8 cellular contexts compared by ENCODE assay signal in genomic region chr10:75402486-75403143, GRCh38. TPM values are rescaled to one million over a fixed set of nuclear protein-coding genes. Genes with fewer than 3 reads are reported as not detected.
DNase-seq lines count a peak whose midpoint lies in the region; ATAC-seq and TF ChIP-seq lines count a peak whose summit lies in the region.

No MANE protein-coding gene starts in this region.

- no peaks in the 10 kb centered on the region for H3K9me3 Mint-ChIP-seq in activated CD8-positive, alpha-beta T cell treated with anti-CD3 and anti-CD28 coated beads, Interleukin-2, amount 10 ng/mL, durations not matched to agents 7 days and 5 days (ENCODE audit: insufficient read depth)

- intact Hi-C loops in heart right ventricle (cut with DNase I), result loop anchor here in 7 of 10 donors (2.0 to 10.0 kb wide), 23 partner anchors 140 to 1602 kb away; no protein-coding TSS in a partner anchor

- H3K27me3 Mint-ChIP-seq in activated CD8-positive, alpha-beta T cell treated with anti-CD3 and anti-CD28 coated beads, Interleukin-2, amount 10 ng/mL, durations not matched to agents 7 days and 5 days (ENCODE audit: low read depth), result peaks cover 69% of the 10 kb centered on the region

- 1% methylated on average over 39 to 42 of the region's 42 CpGs for WGBS in heart right ventricle, 2 donors

- no peak overlapping the region for H3K27ac Mint-ChIP-seq in activated CD8-positive, alpha-beta T cell treated with anti-CD3 and anti-CD28 coated beads, Interleukin-2, amount 10 ng/mL, durations not matched to agents 7 days and 5 days

- peak overlapping the region; percentile 85 to 99 (median 94) for H3K27ac ChIP-seq in heart right ventricle

- H3K36me3 ChIP-seq in MG63 (peaks cover 18% of the 10 kb centered on the region), heart right ventricle (peaks cover 0 to 17% (median 7%) of the 10 kb centered on the region in 9 donors)

- no peak for ATAC-seq in activated CD8-positive, alpha-beta T cell treated with anti-CD3 and anti-CD28 coated beads, Interleukin-2, amount 10 ng/mL, durations not matched to agents 7 days and 5 days
- ATAC-seq in heart right ventricle (peak in 5 of 8 donors; percentile 6 to 12 (median 9)), esophagus mucosa (no peak)

- POLR2A ChIA-PET in activated CD8-positive, alpha-beta T cell treated with anti-CD3 and anti-CD28 coated beads, Interleukin-2, amount 10 ng/mL, durations not matched to agents 7 days and 5 days (lab: Charles Lee), result no interaction called here

- TF ChIP-seq CTCF in heart right ventricle (IDR thresholded peaks at IDR 0.05), result no peak

- peaks cover 41% of the 10 kb centered on the region for H3K4me1 Mint-ChIP-seq in activated CD8-positive, alpha-beta T cell treated with anti-CD3 and anti-CD28 coated beads, Interleukin-2, amount 10 ng/mL, durations not matched to agents 7 days and 5 days (ENCODE audit: low read depth)

- peaks cover 5 to 65% (median 48%) of the 10 kb centered on the region in 9 donors for H3K4me1 ChIP-seq in heart right ventricle

- H3K4me3 ChIP-seq in MG63 (peak overlapping the region; percentile 66), heart right ventricle (peak overlapping the region; percentile 53 to 94 (median 88))

- peak overlapping the region; percentile 78 for H3K4me3 Mint-ChIP-seq in activated CD8-positive, alpha-beta T cell treated with anti-CD3 and anti-CD28 coated beads, Interleukin-2, amount 10 ng/mL, durations not matched to agents 7 days and 5 days

- H3K9me3 ChIP-seq in MG63 (no peaks in the 10 kb centered on the region), heart right ventricle (no peaks in the 10 kb centered on the region)

- H3K27me3 ChIP-seq in MG63, result no peaks in the 10 kb centered on the region
- peaks cover 0 to 64% (median 30%) of the 10 kb centered on the region in 7 donors for H3K27me3 ChIP-seq in heart right ventricle

- peak; percentile 80 for DNase-seq in DMS53 treated with DMSO at 0.1 percent for 48 hours (lab: John Stamatoyannopoulos, UW; ENCODE audit: unreplicated experiment)
- peak; percentile 65 for DNase-seq in MG63
- no peak for DNase-seq in activated CD8-positive, alpha-beta T cell treated with anti-CD3 and anti-CD28 coated beads, Interleukin-2, amount 10 ng/mL, durations not matched to agents 7 days and 5 days
- DNase-seq in heart right ventricle, result peak; percentile 31 to 35
- peak; percentile 88 for DNase-seq in renal cortical epithelial cell (ENCODE audit: low read depth)
- no peak for DNase-seq in stimulated activated CD4-positive, alpha-beta T cell treated with anti-CD3 and anti-CD28 coated beads, Interleukin-2, amount 100 ng/mL, for 48 hours
- no peak for DNase-seq in activated CD4-positive, alpha-beta T cell treated with anti-CD3 and anti-CD28 coated beads, Interleukin-2, amount 50 U/mL, for 4 hours

- peaks cover 3% of the 10 kb centered on the region for H3K36me3 Mint-ChIP-seq in activated CD8-positive, alpha-beta T cell treated with anti-CD3 and anti-CD28 coated beads, Interleukin-2, amount 10 ng/mL, durations not matched to agents 7 days and 5 days (ENCODE audit: low read depth)

- CTCF ChIA-PET in activated CD8-positive, alpha-beta T cell treated with anti-CD3 and anti-CD28 coated beads, Interleukin-2, amount 10 ng/mL, durations not matched to agents 7 days and 5 days (lab: Charles Lee), result no interaction called here

RNA-seq across cellular contexts. Expression of gene ZNF503, which starts 1.1 kb away (rescaled TPM):
- total RNA-seq in MG63 (2014; rRNA removed; shearing (Covaris generic); ENCODE audit: low replicate concordance), result 6.2 and 8.8 TPM in 2 replicates
- total RNA-seq in activated CD8-positive, alpha-beta T cell treated with anti-CD3 and anti-CD28 coated beads, Interleukin-2, amount 10 ng/mL, durations not matched to agents 7 days and 5 days, result under 1 TPM in 1 of 2 experiments, not detected in 1; 0.26 TPM
- total RNA-seq in heart right ventricle (1 to 10 TPM; 2.5 to 9.7 (median 4.1) TPM), renal cortical epithelial cell (5.2 and 21.7 TPM in 2 replicates), esophagus mucosa (18.8 TPM)
- 1 to 10 TPM; 5.2 to 5.6 TPM for polyA plus RNA-seq in heart right ventricle

RNA-seq across cellular contexts. Expression of gene LRMDA, which starts 28.8 kb away (rescaled TPM):
- total RNA-seq in MG63 (2014; rRNA removed; shearing (Covaris generic); ENCODE audit: low replicate concordance), result 1.3 TPM in 1 of 2 replicates, not detected in the other
- not detected for total RNA-seq in activated CD8-positive, alpha-beta T cell treated with anti-CD3 and anti-CD28 coated beads, Interleukin-2, amount 10 ng/mL, durations not matched to agents 7 days and 5 days
- total RNA-seq in heart right ventricle, result 10 to 100 TPM in 9 of 10 donors, 1 to 10 TPM in 1; 4.7 to 59.8 (median 13.6) TPM
- 1 to 10 TPM; 4.0 to 8.3 TPM for polyA plus RNA-seq in heart right ventricle
- total RNA-seq in renal cortical epithelial cell, result 8.7 and 11.7 TPM in 2 replicates
- total RNA-seq in esophagus mucosa, result 1.8 TPM

Comparison
In these comparisons a context has a peak if more than half of its experiments do, and no peak if none do; other contexts are left out.
1. DNase-seq: peak in DMS53 treated with DMSO at 0.1 percent for 48 hours (single experiment), MG63 (single experiment), heart right ventricle (2 of 2) and renal cortical epithelial cell (single experiment); none in activated CD8-positive, alpha-beta T cell treated with anti-CD3 and anti-CD28 coated beads, Interleukin-2, amount 10 ng/mL, durations not matched to agents 7 days and 5 days (single experiment), stimulated activated CD4-positive, alpha-beta T cell treated with anti-CD3 and anti-CD28 coated beads, Interleukin-2, amount 100 ng/mL, for 48 hours (0 of 2) and activated CD4-positive, alpha-beta T cell treated with anti-CD3 and anti-CD28 coated beads, Interleukin-2, amount 50 U/mL, for 4 hours (0 of 2).
2. ATAC-seq: peak in heart right ventricle (5 of 8); none in activated CD8-positive, alpha-beta T cell treated with anti-CD3 and anti-CD28 coated beads, Interleukin-2, amount 10 ng/mL, durations not matched to agents 7 days and 5 days (single experiment) and esophagus mucosa (single experiment).